8 cellular contexts compared by ENCODE assay signal in genomic region chrX:129925305-129926092, GRCh38. TPM values are rescaled to one million over a fixed set of nuclear protein-coding genes. Genes with fewer than 3 reads are reported as not detected.
A peak's percentile ranks its signal among the peaks of the same experiment; 100 is the strongest.
DNase-seq lines count a peak whose midpoint lies in the region; ATAC-seq and TF ChIP-seq lines count a peak whose summit lies in the region.

No MANE protein-coding gene starts in this region.

- H3K4me1 ChIP-seq in PC-9 (replicated peaks; ENCODE audit: insufficient read depth) (peaks cover 10% of the 10 kb centered on the region), tibial nerve (peaks cover 0 to 3% (median 0%) of the 10 kb centered on the region in 4 donors)

- no peaks in the 10 kb centered on the region for H3K79me2 ChIP-seq in PC-9 (ENCODE audit: low read depth)

- BruUV-seq in PC-9 (replicated peaks; lab: Mats Ljungman, UMichigan), result no TSS peak

- no peak overlapping the region for H3K4me2 ChIP-seq in PC-9

- intact Hi-C loops in PC-9 (cut with micrococcal nuclease; ENCODE audit: unreplicated experiment), result loop anchor here (1.0 to 10.0 kb wide), 4 partner anchors 103 to 321 kb away; no protein-coding TSS in a partner anchor

- peaks cover 28% of the 10 kb centered on the region for H4K20me1 ChIP-seq in PC-9 (ENCODE audit: insufficient read depth)

- H3F3A ChIP-seq in PC-9 (ENCODE audit: insufficient read depth, low read depth), result peaks cover 61% of the 10 kb centered on the region

- peak overlapping the region; percentile 27 for H3K27ac ChIP-seq in PC-9
- H3K27ac ChIP-seq in tibial nerve, result peak overlapping the region in 1 of 4 donors; percentile 11

- ATAC-seq in HG02588 (IDR thresholded peaks at IDR 0.05; ENCODE audit: unreplicated experiment), result no peak

- no peaks in the 10 kb centered on the region for H3K9me2 ChIP-seq in PC-9 (ENCODE audit: insufficient read depth)

- POLR2A ChIA-PET in PC-9 (lab: Charles Lee; ENCODE audit: unreplicated experiment), result interaction anchor here (0.6 kb wide), 2 partner anchors 32 to 68 kb away, joined by 3 to 4 read pairs; no protein-coding TSS in a partner anchor

- H3K27me3 ChIP-seq in PC-9 (ENCODE audit: insufficient read depth, low read depth) (no peaks in the 10 kb centered on the region), tibial nerve (no peaks in the 10 kb centered on the region)

- CTCF ChIA-PET in PC-9 (lab: Charles Lee), result interaction anchor here (0.6 to 2.3 kb wide), 5 partner anchors 19 to 135 kb away, joined by 5 to 20 read pairs (median 8); partner anchors contain the start of gene UTP14A

- H3K36me3 ChIP-seq in PC-9 (ENCODE audit: low read depth) (peaks cover 28% of the 10 kb centered on the region), tibial nerve (peaks cover 0 to 63% (median 0%) of the 10 kb centered on the region in 3 donors)

- no peaks in the 10 kb centered on the region for H3K9me3 ChIP-seq in PC-9 (ENCODE audit: insufficient read depth, low read depth)
- H3K9me3 ChIP-seq in tibial nerve, result no peaks in the 10 kb centered on the region

- 34 to 42% methylated on average over 10 to 15 of the region's 15 CpGs for WGBS in tibial nerve, 2 donors

- H3K4me3 ChIP-seq in PC-9 (no peak overlapping the region), fibroblast of the aortic adventitia (ENCODE audit: low read depth, low read length) (no peak overlapping the region), tibial nerve (no peak overlapping the region)

- TF ChIP-seq EP300 in tibial nerve (IDR thresholded peaks at IDR 0.05), result no peak

- TF ChIP-seq CTCF in PC-9 (conservative IDR thresholded peaks at IDR 0.05) (peak; percentile 83), fibroblast of the aortic adventitia (IDR thresholded peaks at IDR 0.05; ENCODE audit: insufficient read depth, low read length) (peak; percentile 69), tibial nerve (IDR thresholded peaks at IDR 0.05) (peak; percentile 49 to 66 (median 54))

- TF ChIP-seq POLR2A in tibial nerve (IDR thresholded peaks at IDR 0.05), result no peak

- peak; percentile 59 for DNase-seq in GM03348 (ENCODE audit: low spot score)
- peak; percentile 57 for DNase-seq in HK-2 (ENCODE audit: unreplicated experiment)
- peak; percentile 63 to 64 for DNase-seq in PC-9
- DNase-seq in activated T-helper 1 cell treated with Interleukin-2 at 50 U/mL for 16 hours (ENCODE audit: low read depth), result peak; percentile 49
- peak; percentile 88 for DNase-seq in fibroblast of the aortic adventitia (ENCODE audit: low read depth)
- DNase-seq in nucleus accumbens (lab: John Stamatoyannopoulos, UW), result peak in 49 of 56 donors; percentile 0 to 82 (median 33)
- peak; percentile 44 to 67 for DNase-seq in tibial nerve (ENCODE audit: low spot score in 2 of 2)

- no peak overlapping the region for H2AFZ ChIP-seq in PC-9

RNA-seq across cellular contexts. Expression of gene UTP14A, which starts 19.5 kb away (rescaled TPM):
- total RNA-seq in PC-9 (2021), result 44.6 and 55.4 TPM in 2 replicates
- 19.1 and 34.1 TPM in 2 replicates for total RNA-seq in fibroblast of the aortic adventitia (ENCODE audit: low replicate concordance)
- 10 to 100 TPM; 14.9 to 27.6 (median 17.7) TPM for total RNA-seq in tibial nerve

RNA-seq across cellular contexts. Expression of gene BCORL1, which starts 56.9 kb away (rescaled TPM):
- total RNA-seq in PC-9 (2021) (32.2 TPM in 2 replicates), fibroblast of the aortic adventitia (ENCODE audit: low replicate concordance) (0.49 and 1.9 TPM in 2 replicates), tibial nerve (10 to 100 TPM in 1 of 4 donors, 1 to 10 TPM in 3; 4.7 to 10.0 (median 9.0) TPM)

Comparison
In these comparisons a context has a peak if more than half of its experiments do, and no peak if none do; other contexts are left out.
1. DNase-seq: peak in every context shown above with its lines; median percentile 88 in fibroblast of the aortic adventitia; 64 in PC-9; 59 in GM03348; 57 in HK-2; 56 in tibial nerve; 49 in activated T-helper 1 cell treated with Interleukin-2 at 50 U/mL for 16 hours; 33 in nucleus accumbens.